Comparison of ENCODE assay signal across 10 cellular contexts in genomic region chr15:67126551-67127333, GRCh38.
A peak's percentile ranks its signal among the peaks of the same experiment; 100 is the strongest.
DNase-seq lines count a peak whose midpoint lies in the region; ATAC-seq, FAIRE-seq and TF ChIP-seq lines count a peak whose summit lies in the region.
"Had no signal": no experiment of that assay in that cellular context is flagged by ENCODE, and none has a peak within 500 bp of the region (broad histone marks: within the 10 kb centered on the region; RNA-seq: fewer than 3 reads in every experiment).

No MANE protein-coding gene starts in this region.

- H3K27ac ChIP-seq in HepG2 (ENCODE audit: extremely low read length, insufficient read depth, low read length) (no peak overlapping the region), transverse colon (peak overlapping the region; percentile 74 to 82 (median 76))

- H3K4me1 ChIP-seq in HepG2 (ENCODE audit: insufficient read depth, low read length) (peaks cover 50% of the 10 kb centered on the region), transverse colon (peaks cover 18 to 63% (median 37%) of the 10 kb centered on the region in 4 donors)

- H3K4me3 ChIP-seq in HepG2 (replicated peaks in 1 of 3; ENCODE audit: insufficient read depth in 1 of 3, low read depth in 2 of 3, low read length in 3 of 3) (peak overlapping the region in 1 of 3 experiments; percentile 20; a peak in 1 of 6 replicates), transverse colon (no peak overlapping the region)

- peak overlapping the region; percentile 11 for H3K27ac Mint-ChIP-seq in activated naive CD4-positive, alpha-beta T cell treated with anti-CD3 and anti-CD28 coated beads for 36 hours
- peak overlapping the region; percentile 45 for H3K27ac Mint-ChIP-seq in activated CD4-positive, alpha-beta memory T cell treated with anti-CD3 and anti-CD28 coated beads for 36 hours

- H3K9me3 Mint-ChIP-seq in activated naive CD4-positive, alpha-beta T cell treated with anti-CD3 and anti-CD28 coated beads for 36 hours = no peaks in the 10 kb centered on the region
- no peaks in the 10 kb centered on the region for H3K9me3 Mint-ChIP-seq in activated CD4-positive, alpha-beta memory T cell treated with anti-CD3 and anti-CD28 coated beads for 36 hours

- TF ChIP-seq RAD21 in HepG2 (CRISPR knock-in tag; IDR thresholded peaks at IDR 0.05) = no peak

- no peak overlapping the region for H2AFZ ChIP-seq in HepG2 (ENCODE audit: low read length)

- H3K36me3 ChIP-seq in HepG2 (replicated peaks in 1 of 2; ENCODE audit: control insufficient read depth in 1 of 2, insufficient read depth in 2 of 2, low read length in 2 of 2) = peaks cover 11 to 24% of the 10 kb centered on the region in 2 experiments; a peak in 4 of 5 replicates
- no peaks in the 10 kb centered on the region for H3K36me3 ChIP-seq in transverse colon

- DNase-seq in activated naive CD4-positive, alpha-beta T cell treated with anti-CD3 and anti-CD28 coated beads for 36 hours = no peak
- DNase-seq in activated naive CD4-positive, alpha-beta T cell treated with Interleukin-2 at 50 U/mL for 16 hours = no peak
- DNase-seq in activated CD4-positive, alpha-beta memory T cell treated with anti-CD3 and anti-CD28 coated beads for 36 hours = no peak
- DNase-seq in HepG2 (ENCODE audit: low spot score) = peak; percentile 72
- DNase-seq in transverse colon = no peak
- no peak for DNase-seq in NCI-H446 treated with DMSO at 0.1 percent for 48 hours (lab: John Stamatoyannopoulos, UW)
- DNase-seq in NCI-H1436 treated with DMSO at 0.1 percent for 48 hours (lab: John Stamatoyannopoulos, UW) = no peak
- DNase-seq: cerebellar nuclear complex; stimulated activated naive CD4-positive, alpha-beta T cell treated with Interleukin-2 at 50 U/mL for 16 hours had no signal

- peak in 1 of 2 experiments; percentile 21; a peak in 1 of 4 replicates for TF ChIP-seq EP300 in HepG2 (IDR thresholded peaks at IDR 0.05; ENCODE audit: low read depth in 2 of 2, low read length in 2 of 2)
- TF ChIP-seq EP300 in HepG2 (CRISPR knock-in tag; IDR thresholded peaks at IDR 0.05; ENCODE audit: borderline replicate concordance) = no peak
- TF ChIP-seq EP300 in transverse colon (IDR thresholded peaks at IDR 0.05; ENCODE audit: low read depth) = no peak

- ATAC-seq in HepG2 = peak; percentile 89
- no peak for ATAC-seq in HG03378 (IDR thresholded peaks at IDR 0.05; ENCODE audit: unreplicated experiment)

- no peaks in the 10 kb centered on the region for H3K27me3 ChIP-seq in HepG2 (ENCODE audit: control insufficient read depth in 1 of 2, insufficient read depth in 2 of 2, low read length in 2 of 2)
- H3K27me3 ChIP-seq in transverse colon = no peaks in the 10 kb centered on the region

- H3K9me3 ChIP-seq in HepG2 (ENCODE audit: low read length) = no peaks in the 10 kb centered on the region
- H3K9me3 ChIP-seq in transverse colon = no peaks in the 10 kb centered on the region

- H3K36me3 Mint-ChIP-seq in activated naive CD4-positive, alpha-beta T cell treated with anti-CD3 and anti-CD28 coated beads for 36 hours (ENCODE audit: low read depth) = peaks cover 4% of the 10 kb centered on the region
- peaks cover 6% of the 10 kb centered on the region for H3K36me3 Mint-ChIP-seq in activated CD4-positive, alpha-beta memory T cell treated with anti-CD3 and anti-CD28 coated beads for 36 hours

- peak; percentile 67 for FAIRE-seq in HepG2 (lab: Jason Lieb, UNC)

- H3K27me3 Mint-ChIP-seq in activated naive CD4-positive, alpha-beta T cell treated with anti-CD3 and anti-CD28 coated beads for 36 hours (ENCODE audit: low read depth) = no peaks in the 10 kb centered on the region
- no peaks in the 10 kb centered on the region for H3K27me3 Mint-ChIP-seq in activated CD4-positive, alpha-beta memory T cell treated with anti-CD3 and anti-CD28 coated beads for 36 hours

- in situ Hi-C loops in HepG2 (cut with HindIII; ENCODE audit: extremely low pct_ligation_motif_present, low pct_unique_long_range_greater_than_20kb) (no loop called here), transverse colon (cut with MboI; ENCODE audit: low pct_ligation_motif_present in 1 of 4, low pct_unique_long_range_greater_than_20kb in 1 of 4, low sequenced_read_pairs in 3 of 4) (no loop called here)

- no peak overlapping the region for H3K4me3 Mint-ChIP-seq in activated naive CD4-positive, alpha-beta T cell treated with anti-CD3 and anti-CD28 coated beads for 36 hours
- no peak overlapping the region for H3K4me3 Mint-ChIP-seq in activated CD4-positive, alpha-beta memory T cell treated with anti-CD3 and anti-CD28 coated beads for 36 hours

- no TSS peak for BruUV-seq in HepG2 (replicated peaks; lab: Mats Ljungman, UMichigan)

- intact Hi-C loops in activated naive CD4-positive, alpha-beta T cell treated with anti-CD3 and anti-CD28 coated beads for 36 hours (cut with micrococcal nuclease) = no loop called here
- intact Hi-C loops in activated CD4-positive, alpha-beta memory T cell treated with anti-CD3 and anti-CD28 coated beads for 36 hours (cut with micrococcal nuclease) = loop anchor here (1.0 kb wide), 1 partner anchor 9 kb away; no protein-coding TSS in a partner anchor
- intact Hi-C loops in HepG2 (cut with micrococcal nuclease; ENCODE audit: unreplicated experiment) (no loop called here), transverse colon (cut with DNase I; ENCODE audit: low total_unique reads) (loop anchor here (10.0 kb wide), 1 partner anchor 58 kb away; no protein-coding TSS in a partner anchor)

- no peak for TF ChIP-seq CTCF in HepG2 (CRISPR knock-in tag; IDR thresholded peaks at IDR 0.05)
- no peak for TF ChIP-seq CTCF in transverse colon (IDR thresholded peaks at IDR 0.05)

- peak overlapping the region; percentile 43 for H3K4me2 ChIP-seq in HepG2 (ENCODE audit: low read depth, low read length)

- H3K9ac ChIP-seq in HepG2 (ENCODE audit: insufficient read depth, low read depth, low read length) = no peak overlapping the region

- POLR2A ChIA-PET in activated CD4-positive, alpha-beta memory T cell treated with anti-CD3 and anti-CD28 coated beads for 36 hours (lab: Charles Lee) = interaction anchor here (1.2 to 4.9 kb wide), 2 partner anchors 24 to 61 kb away, joined by 3 to 25 read pairs; partner anchors contain the start of gene SMAD3
- POLR2A ChIA-PET in HepG2 (lab: Yijun Ruan, JAX) = interaction anchor here (0.8 to 1.6 kb wide), 2 partner anchors 20 to 58 kb away, joined by 3 to 6 read pairs; no protein-coding TSS in a partner anchor

- 24% methylated on average over 12 of the region's 16 CpGs for WGBS in HepG2 (ENCODE audit: low lambda C conversion rate)
- WGBS in transverse colon (ENCODE audit: low coverage in 1 of 2), 2 donors = 58 to 75% methylated on average over 4 to 16 of the region's 16 CpGs

- CTCF ChIA-PET in activated naive CD4-positive, alpha-beta T cell treated with anti-CD3 and anti-CD28 coated beads for 36 hours (lab: Charles Lee) = no interaction called here
- CTCF ChIA-PET in activated CD4-positive, alpha-beta memory T cell treated with anti-CD3 and anti-CD28 coated beads for 36 hours (lab: Charles Lee) = interaction anchor here (1.1 to 1.5 kb wide), 2 partner anchors 11 to 24 kb away, joined by 3 read pairs; no protein-coding TSS in a partner anchor
- CTCF ChIA-PET in HepG2 (lab: Yijun Ruan, JAX; ENCODE audit: low intra/inter-chr PET ratio, low total read pairs) = no interaction called here

- H3K79me2 ChIP-seq in HepG2 (ENCODE audit: insufficient read depth, low read length) = peaks cover 68% of the 10 kb centered on the region

- TF ChIP-seq POLR2A in HepG2 (IDR thresholded peaks at IDR 0.05; ENCODE audit: insufficient read depth in 1 of 2, low read depth in 2 of 2, low read length in 2 of 2) = 0 out of 4 replicates have a peak, but pooled peaks of 1 of the 2 experiments have one; percentile 9
- no peak for TF ChIP-seq POLR2A in transverse colon (IDR thresholded peaks at IDR 0.05)

- H4K20me1 ChIP-seq in HepG2 (ENCODE audit: insufficient read depth, low read length) = peaks cover 92% of the 10 kb centered on the region

- H3K4me1 Mint-ChIP-seq in activated naive CD4-positive, alpha-beta T cell treated with anti-CD3 and anti-CD28 coated beads for 36 hours (ENCODE audit: low read depth) = peaks cover 60% of the 10 kb centered on the region
- H3K4me1 Mint-ChIP-seq in activated CD4-positive, alpha-beta memory T cell treated with anti-CD3 and anti-CD28 coated beads for 36 hours (ENCODE audit: low read depth) = peaks cover 83% of the 10 kb centered on the region

TF ChIP-seq in HepG2, 621 proteins besides CTCF, POLR2A, EP300 and RAD21 (continues in another document):
- TF ChIP-seq HOMEZ (CRISPR knock-in tag; IDR thresholded peaks at IDR 0.05; ENCODE audit: low read depth) (peak; percentile 61), ZFP91 (CRISPR knock-in tag; IDR thresholded peaks at IDR 0.05; ENCODE audit: borderline replicate concordance) (peak; percentile 38; the same call in 1 of the 2 replicates), ZNF580 (CRISPR knock-in tag; IDR thresholded peaks at IDR 0.05; ENCODE audit: borderline replicate concordance, low read depth) (0 out of 2 replicates have a peak, but pooled peaks have one; percentile 32)

Comparison
In these comparisons a context has a peak if more than half of its experiments do, and no peak if none do; other contexts are left out.
1. intact Hi-C loops: an anchor here in activated CD4-positive, alpha-beta memory T cell treated with anti-CD3 and anti-CD28 coated beads for 36 hours (1.0 kb wide) and transverse colon (10.0 kb wide); none called in activated naive CD4-positive, alpha-beta T cell treated with anti-CD3 and anti-CD28 coated beads for 36 hours and HepG2.